1 cellular context compared by ENCODE assay signal in genomic region chr3:150727653-150728502, GRCh38.
A peak's percentile ranks its signal among the peaks of the same experiment; 100 is the strongest.
TF ChIP-seq lines count a peak whose summit lies in the region.

No MANE protein-coding gene starts in this region.

TF ChIP-seq in K562, 482 proteins besides CTCF, POLR2A, EP300 and RAD21 (continued from another document):
- TF ChIP-seq, protein P1, sequence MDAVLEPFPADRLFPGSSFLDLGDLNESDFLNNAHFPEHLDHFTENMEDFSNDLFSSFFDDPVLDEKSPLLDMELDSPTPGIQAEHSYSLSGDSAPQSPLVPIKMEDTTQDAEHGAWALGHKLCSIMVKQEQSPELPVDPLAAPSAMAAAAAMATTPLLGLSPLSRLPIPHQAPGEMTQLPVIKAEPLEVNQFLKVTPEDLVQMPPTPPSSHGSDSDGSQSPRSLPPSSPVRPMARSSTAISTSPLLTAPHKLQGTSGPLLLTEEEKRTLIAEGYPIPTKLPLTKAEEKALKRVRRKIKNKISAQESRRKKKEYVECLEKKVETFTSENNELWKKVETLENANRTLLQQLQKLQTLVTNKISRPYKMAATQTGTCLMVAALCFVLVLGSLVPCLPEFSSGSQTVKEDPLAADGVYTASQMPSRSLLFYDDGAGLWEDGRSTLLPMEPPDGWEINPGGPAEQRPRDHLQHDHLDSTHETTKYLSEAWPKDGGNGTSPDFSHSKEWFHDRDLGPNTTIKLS (IDR thresholded peaks at IDR 0.05; ENCODE audit: borderline replicate concordance, low read depth) = peak; percentile 54; the same call in 1 of the 2 replicates
- TF ChIP-seq HDAC2 (IDR thresholded peaks at IDR 0.05) (0 out of 2 replicates have a peak, but pooled peaks have one; percentile 28), TCF7L2 (IDR thresholded peaks at IDR 0.05; ENCODE audit: low read depth, low read length) (no peak), MYBL2 (IDR thresholded peaks at IDR 0.05; ENCODE audit: low read depth) (no peak), MYBL2 (CRISPR knock-in tag; IDR thresholded peaks at IDR 0.05; ENCODE audit: borderline replicate concordance) (no peak), HMBOX1 (IDR thresholded peaks at IDR 0.05) (peak; percentile 91), RBM25 (IDR thresholded peaks at IDR 0.05; ENCODE audit: low read depth, low read length, severe bottlenecking) (no peak), HNRNPL (IDR thresholded peaks at IDR 0.05; ENCODE audit: low read depth, low read length) (no peak), GATAD2B (IDR thresholded peaks at IDR 0.05; ENCODE audit: borderline replicate concordance) (no peak), CREB1 (IDR thresholded peaks at IDR 0.05) (peak; percentile 65), CREB1 (CRISPR knock-in tag; IDR thresholded peaks at IDR 0.05) (peak; percentile 19; the same call in 1 of the 2 replicates), EHMT2 (IDR thresholded peaks at IDR 0.05) (no peak), KDM5B (IDR thresholded peaks at IDR 0.05; ENCODE audit: insufficient replicate concordance, low read depth, low read length) (no peak), ZZZ3 (IDR thresholded peaks at IDR 0.05) (no peak), CREM (IDR thresholded peaks at IDR 0.05; ENCODE audit: low read depth) (peak; percentile 81), SRSF1 (IDR thresholded peaks at IDR 0.05; ENCODE audit: low read depth, low read length) (no peak), ZFP30 (CRISPR knock-in tag; IDR thresholded peaks at IDR 0.05; ENCODE audit: borderline replicate concordance) (no peak), GTF2A2 (tag; IDR thresholded peaks at IDR 0.05) (no peak), SMAD3 (CRISPR knock-in tag; conservative IDR thresholded peaks at IDR 0.05) (no peak), ILF3 (IDR thresholded peaks at IDR 0.05; ENCODE audit: borderline replicate concordance) (no peak), NUFIP1 (IDR thresholded peaks at IDR 0.05; ENCODE audit: partially characterized antibody) (no peak), ZBTB33 (CRISPR knock-in tag; IDR thresholded peaks at IDR 0.05) (peak; percentile 63; the same call in 1 of the 2 replicates), ARHGAP35 (IDR thresholded peaks at IDR 0.05; ENCODE audit: partially characterized antibody) (no peak), ZNF589 (CRISPR knock-in tag; IDR thresholded peaks at IDR 0.05; ENCODE audit: low read depth) (0 out of 2 replicates have a peak, but pooled peaks have one; percentile 35), ILK (tag; IDR thresholded peaks at IDR 0.05; ENCODE audit: borderline replicate concordance, low read depth) (no peak), TARDBP (IDR thresholded peaks at IDR 0.05) (no peak), PCBP2 (IDR thresholded peaks at IDR 0.05; ENCODE audit: low read depth, low read length, poor library complexity, severe bottlenecking) (no peak), HIVEP1 (CRISPR knock-in tag; IDR thresholded peaks at IDR 0.05) (no peak), ATF7 (IDR thresholded peaks at IDR 0.05) (peak; percentile 70; the same call in 1 of the 2 replicates), NFIX (CRISPR knock-in tag; IDR thresholded peaks at IDR 0.05; ENCODE audit: low read depth) (no peak), SIN3B (IDR thresholded peaks at IDR 0.05; ENCODE audit: low read depth) (no peak), PHB2 (IDR thresholded peaks at IDR 0.05; ENCODE audit: low read depth) (no peak), GTF2F1 (IDR thresholded peaks at IDR 0.05; ENCODE audit: low read depth, low read length) (no peak), NFYB (IDR thresholded peaks at IDR 0.05; ENCODE audit: extremely low read depth, insufficient read length) (no peak), NFE2L1 (tag; IDR thresholded peaks at IDR 0.05; ENCODE audit: borderline replicate concordance, low read depth) (no peak), SP1 (CRISPR knock-in tag; IDR thresholded peaks at IDR 0.05) (no peak), ERF (CRISPR knock-in tag; IDR thresholded peaks at IDR 0.05) (0 out of 2 replicates have a peak, but pooled peaks have one; percentile 29), ZNF354B (CRISPR knock-in tag; IDR thresholded peaks at IDR 0.05) (no peak), HDAC3 (IDR thresholded peaks at IDR 0.05; ENCODE audit: borderline replicate concordance, partially characterized antibody) (no peak)
- TF ChIP-seq, protein P2, sequence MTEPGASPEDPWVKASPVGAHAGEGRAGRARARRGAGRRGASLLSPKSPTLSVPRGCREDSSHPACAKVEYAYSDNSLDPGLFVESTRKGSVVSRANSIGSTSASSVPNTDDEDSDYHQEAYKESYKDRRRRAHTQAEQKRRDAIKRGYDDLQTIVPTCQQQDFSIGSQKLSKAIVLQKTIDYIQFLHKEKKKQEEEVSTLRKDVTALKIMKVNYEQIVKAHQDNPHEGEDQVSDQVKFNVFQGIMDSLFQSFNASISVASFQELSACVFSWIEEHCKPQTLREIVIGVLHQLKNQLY (CRISPR knock-in tag; conservative IDR thresholded peaks at IDR 0.05) = no peak
- TF ChIP-seq, protein P3, sequence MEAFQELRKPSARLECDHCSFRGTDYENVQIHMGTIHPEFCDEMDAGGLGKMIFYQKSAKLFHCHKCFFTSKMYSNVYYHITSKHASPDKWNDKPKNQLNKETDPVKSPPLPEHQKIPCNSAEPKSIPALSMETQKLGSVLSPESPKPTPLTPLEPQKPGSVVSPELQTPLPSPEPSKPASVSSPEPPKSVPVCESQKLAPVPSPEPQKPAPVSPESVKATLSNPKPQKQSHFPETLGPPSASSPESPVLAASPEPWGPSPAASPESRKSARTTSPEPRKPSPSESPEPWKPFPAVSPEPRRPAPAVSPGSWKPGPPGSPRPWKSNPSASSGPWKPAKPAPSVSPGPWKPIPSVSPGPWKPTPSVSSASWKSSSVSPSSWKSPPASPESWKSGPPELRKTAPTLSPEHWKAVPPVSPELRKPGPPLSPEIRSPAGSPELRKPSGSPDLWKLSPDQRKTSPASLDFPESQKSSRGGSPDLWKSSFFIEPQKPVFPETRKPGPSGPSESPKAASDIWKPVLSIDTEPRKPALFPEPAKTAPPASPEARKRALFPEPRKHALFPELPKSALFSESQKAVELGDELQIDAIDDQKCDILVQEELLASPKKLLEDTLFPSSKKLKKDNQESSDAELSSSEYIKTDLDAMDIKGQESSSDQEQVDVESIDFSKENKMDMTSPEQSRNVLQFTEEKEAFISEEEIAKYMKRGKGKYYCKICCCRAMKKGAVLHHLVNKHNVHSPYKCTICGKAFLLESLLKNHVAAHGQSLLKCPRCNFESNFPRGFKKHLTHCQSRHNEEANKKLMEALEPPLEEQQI (IDR thresholded peaks at IDR 0.05) = no peak
